24 cellular contexts compared by ENCODE assay signal in genomic region chr1:11525151-11525505, GRCh38. TPM values are rescaled to one million over a fixed set of nuclear protein-coding genes. Genes with fewer than 3 reads are reported as not detected.
"Had no signal": no experiment of that assay in that cellular context is flagged by ENCODE, and none has a peak within 500 bp of the region (broad histone marks: within the 10 kb centered on the region; RNA-seq: fewer than 3 reads in every experiment).

No MANE protein-coding gene starts in this region.

- H3K4me1 ChIP-seq: esophagus squamous epithelium, parathyroid adenoma, psoas muscle, right lobe of liver, stomach, uterus had no signal

- H3K4me3 Mint-ChIP-seq: dendritic cell treated with granulocyte-macrophage colony-stimulating factor and Interleukin-4, amounts not matched to agents 40 ng/mL and 50 ng/mL, for 4 days; effector memory CD8-positive, alpha-beta T cell; naive thymus-derived CD4-positive, alpha-beta T cell; neural crest cell; stimulated activated memory B cell treated with anti-CD40 and anti-IgM and Interleukin-4, amounts not matched to agents 10 μg/mL and 1 μg/mL and 100 μg/mL, for 72 hours had no signal

- H3K4me3 ChIP-seq: esophagus squamous epithelium, psoas muscle, right lobe of liver, spleen, stomach, uterus had no signal

- H3K36me3 ChIP-seq: esophagus squamous epithelium, right lobe of liver, spleen, stomach, uterus had no signal

- H3K27me3 ChIP-seq: esophagus squamous epithelium, right lobe of liver, spleen, uterus had no signal

- H3K27ac ChIP-seq: esophagus squamous epithelium, parathyroid adenoma, psoas muscle, right lobe of liver, spleen, stomach, uterus had no signal

- H3K27me3 Mint-ChIP-seq: dendritic cell treated with granulocyte-macrophage colony-stimulating factor and Interleukin-4, amounts not matched to agents 40 ng/mL and 50 ng/mL, for 4 days; naive thymus-derived CD4-positive, alpha-beta T cell had no signal

- H3K9me3 ChIP-seq: esophagus squamous epithelium, psoas muscle, right lobe of liver, spleen, stomach, uterus had no signal

- DNase-seq: cerebellar nuclear complex; effector memory CD8-positive, alpha-beta T cell; esophagus squamous epithelium; foreskin fibroblast; left colon; mesendoderm; naive thymus-derived CD4-positive, alpha-beta T cell; nucleus accumbens; psoas muscle; retina; spleen; stimulated activated CD4-positive, alpha-beta T cell treated with anti-CD3 and anti-CD28 coated beads, Interleukin-15, amount 100 ng/mL, for 24 hours; stimulated activated CD4-positive, alpha-beta T cell treated with anti-CD3 and anti-CD28 coated beads, Interleukin-1b, Interleukin-23, amount 100 ng/mL, for 48 hours; stimulated activated CD4-positive, alpha-beta T cell treated with anti-CD3 and anti-CD28 coated beads, Interleukin-4, amount 100 ng/mL, for 24 hours; stomach; substantia nigra; trophoblast cell; uterus had no signal

- H3K4me1 Mint-ChIP-seq: neural crest cell; stimulated activated memory B cell treated with anti-CD40 and anti-IgM and Interleukin-4, amounts not matched to agents 10 μg/mL and 1 μg/mL and 100 μg/mL, for 72 hours had no signal

- H3K9me3 Mint-ChIP-seq: dendritic cell treated with granulocyte-macrophage colony-stimulating factor and Interleukin-4, amounts not matched to agents 40 ng/mL and 50 ng/mL, for 4 days; effector memory CD8-positive, alpha-beta T cell; naive thymus-derived CD4-positive, alpha-beta T cell; neural crest cell; stimulated activated memory B cell treated with anti-CD40 and anti-IgM and Interleukin-4, amounts not matched to agents 10 μg/mL and 1 μg/mL and 100 μg/mL, for 72 hours had no signal

- H3K27ac Mint-ChIP-seq: dendritic cell treated with granulocyte-macrophage colony-stimulating factor and Interleukin-4, amounts not matched to agents 40 ng/mL and 50 ng/mL, for 4 days; effector memory CD8-positive, alpha-beta T cell; stimulated activated memory B cell treated with anti-CD40 and anti-IgM and Interleukin-4, amounts not matched to agents 10 μg/mL and 1 μg/mL and 100 μg/mL, for 72 hours had no signal

- H3K36me3 Mint-ChIP-seq: stimulated activated memory B cell treated with anti-CD40 and anti-IgM and Interleukin-4, amounts not matched to agents 10 μg/mL and 1 μg/mL and 100 μg/mL, for 72 hours had no signal

RNA-seq across cellular contexts. Expression of gene DISP3, which starts 46.2 kb away (rescaled TPM):
- total RNA-seq: skeletal muscle tissue had no signal
